Comparison of ENCODE assay signal across 37 cellular contexts in genomic region chr7:132596588-132596987, GRCh38. TPM values are rescaled to one million over a fixed set of nuclear protein-coding genes. Genes with fewer than 3 reads are reported as not detected.
"Had no signal": no experiment of that assay in that cellular context is flagged by ENCODE, and none has a peak within 500 bp of the region (broad histone marks: within the 10 kb centered on the region; RNA-seq: fewer than 3 reads in every experiment).

No MANE protein-coding gene starts in this region.

- H3K9me3 ChIP-seq: MG63 had no signal

- DNase-seq: Karpas-422, Kasumi-1, MG63, MM.1S, MV-4-11, NCI-H1048, NCI-H1092, NCI-H1092 treated with DMSO at 0.1 percent for 48 hours, NCI-H1105, NCI-H1105 treated with DMSO at 0.1 percent for 48 hours, NCI-H1417, NCI-H1417 treated with DMSO at 0.1 percent for 48 hours, NCI-H1436, NCI-H1436 treated with DMSO at 0.1 percent for 48 hours, NCI-H146, NCI-H1694, NCI-H1694 treated with DMSO at 0.1 percent for 48 hours, NCI-H187 treated with DMSO at 0.1 percent for 48 hours, NCI-H1930, NCI-H2029, NCI-H2029 treated with DMSO at 0.1 percent for 48 hours, NCI-H2081, NCI-H2081 treated with DMSO at 0.1 percent for 48 hours, NCI-H2107, NCI-H2171, NCI-H2171 treated with DMSO at 0.1 percent for 48 hours, NCI-H2227 treated with DMSO at 0.1 percent for 48 hours, NCI-H226, NCI-H345, NCI-H446, NCI-H446 treated with DMSO at 0.1 percent for 48 hours, NCI-H510A, NCI-H510A treated with DMSO at 0.1 percent for 48 hours, NCI-H524, NCI-H526 had no signal

- H3K4me3 ChIP-seq: MG63 had no signal

- H3K36me3 ChIP-seq: MG63 had no signal

- H3K27me3 ChIP-seq: MG63 had no signal

RNA-seq across cellular contexts. Expression of gene PLXNA4, which starts 20.3 kb away (rescaled TPM):
- total RNA-seq: LHCN-M2, MCF 10A had no signal
